In the genomic region with DNA sequence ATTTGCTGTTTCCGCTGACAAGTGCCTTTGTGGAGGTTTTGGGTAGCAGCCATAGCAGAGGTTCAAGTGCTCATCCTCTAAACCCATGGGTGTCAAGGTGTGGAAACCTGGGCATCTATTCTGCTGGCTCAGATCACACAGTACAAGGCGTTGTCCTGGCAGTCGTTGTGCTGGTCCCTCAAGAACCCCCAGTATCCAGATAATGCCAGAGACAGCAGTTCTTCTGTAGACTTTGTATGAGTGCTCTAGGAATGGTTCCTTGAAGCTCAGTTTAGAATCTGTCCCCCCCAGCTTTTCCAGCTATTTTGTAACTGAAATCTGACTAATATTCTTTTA, we compare ENCODE assay signal across 23 cellular contexts.
"Had no signal": no experiment of that assay in that cellular context is flagged by ENCODE, and none has a peak within 500 bp of the region (broad histone marks: within the 10 kb centered on the region; RNA-seq: fewer than 3 reads in every experiment).

No MANE protein-coding gene starts in this region.

- DNase-seq: naive thymus-derived CD4-positive, alpha-beta T cell; natural killer cell; nucleus accumbens; pancreas; retina; right cardiac atrium; right lobe of liver; sigmoid colon; stimulated activated CD4-positive, alpha-beta T cell treated with anti-CD3 and anti-CD28 coated beads, Interleukin-15, amount 100 ng/mL, for 24 hours; stimulated activated CD4-positive, alpha-beta T cell treated with anti-CD3 and anti-CD28 coated beads, Interleukin-2, amount 100 ng/mL, for 24 hours; stimulated activated CD4-positive, alpha-beta T cell treated with anti-CD3 and anti-CD28 coated beads, Interleukin-2, amount 100 ng/mL, for 48 hours; stimulated activated CD4-positive, alpha-beta T cell treated with anti-CD3 and anti-CD28 coated beads, Interleukin-4, amount 100 ng/mL, for 24 hours; stimulated activated naive B cell treated with anti-CD40 and anti-IgM and Interleukin-4, amounts not matched to agents 10 μg/mL and 1 μg/mL and 100 μg/mL, for 72 hours; stimulated activated naive CD4-positive, alpha-beta T cell treated with Interleukin-2 at 50 U/mL for 16 hours; stomach; thyroid gland; upper lobe of right lung; uterus had no signal

- H3K9me3 ChIP-seq: neutrophil, pancreas, prostate gland, right lobe of liver, sigmoid colon, stomach, thoracic aorta, thyroid gland, tibial nerve, upper lobe of right lung, uterus had no signal

- H3K4me3 ChIP-seq: pancreas, prostate gland, right lobe of liver, sigmoid colon, stomach, thoracic aorta, thyroid gland, tibial nerve, upper lobe of right lung, uterus had no signal

- H3K27me3 ChIP-seq: neutrophil, pancreas, right lobe of liver, sigmoid colon, stomach, thyroid gland, tibial nerve, upper lobe of right lung, uterus had no signal

- FAIRE-seq: pancreas had no signal

- H3K27ac ChIP-seq: neutrophil, pancreas, prostate gland, right lobe of liver, sigmoid colon, stomach, thoracic aorta, thyroid gland, tibial nerve, upper lobe of right lung, uterus had no signal

- H3K36me3 ChIP-seq: neutrophil, pancreas, prostate gland, right lobe of liver, sigmoid colon, stomach, thoracic aorta, thyroid gland, tibial nerve, upper lobe of right lung, uterus had no signal

- H3K4me1 ChIP-seq: pancreas, prostate gland, right lobe of liver, sigmoid colon, stomach, thyroid gland, upper lobe of right lung, uterus had no signal

- ATAC-seq: naive thymus-derived CD4-positive, alpha-beta T cell; natural killer cell; pancreas; right cardiac atrium; right lobe of liver; stimulated activated effector memory CD8-positive, alpha-beta T cell treated with anti-CD3 and anti-CD28 coated beads, Interleukin-12 subunit alpha, Interleukin-12 subunit beta, amount 100 ng/mL, for 72 hours; stimulated activated naive B cell treated with anti-CD40 and anti-IgM and Interleukin-4, amounts not matched to agents 10 μg/mL and 1 μg/mL and 100 μg/mL, for 72 hours; upper lobe of right lung had no signal
